Comparison of ENCODE assay signal across 11 cellular contexts in the genomic region with DNA sequence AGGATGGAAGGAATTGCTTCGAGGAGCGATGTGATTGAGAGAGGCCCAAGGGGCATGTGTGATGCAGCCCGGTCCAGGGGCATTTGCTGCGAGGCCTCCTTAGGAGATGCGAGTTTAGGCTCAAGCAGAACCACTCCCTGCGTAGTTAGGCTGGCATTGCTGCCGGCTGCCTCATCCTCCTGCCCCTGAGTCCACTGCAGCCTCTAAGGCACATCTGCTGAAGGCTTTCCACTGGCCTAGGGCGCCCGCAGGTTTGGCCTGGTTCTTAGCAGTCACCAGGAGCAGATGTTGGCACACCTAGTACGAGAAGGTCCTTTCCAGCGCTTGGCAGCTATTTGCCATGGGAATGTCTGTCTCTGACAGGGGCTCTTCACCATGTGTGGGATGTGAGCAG. TPM values are rescaled to one million over a fixed set of nuclear protein-coding genes. Genes with fewer than 3 reads are reported as not detected.
DNase-seq lines count a peak whose midpoint lies in the region; ATAC-seq and TF ChIP-seq lines count a peak whose summit lies in the region.
"Had no signal": no experiment of that assay in that cellular context is flagged by ENCODE, and none has a peak within 500 bp of the region (broad histone marks: within the 10 kb centered on the region; RNA-seq: fewer than 3 reads in every experiment).

No MANE protein-coding gene starts in this region.

- peak overlapping the region; percentile 22 for H3K23ac ChIP-seq in neuronal stem cell (ENCODE audit: low read depth, low read length, poor library complexity)

- H3K27me3 ChIP-seq in CD4-positive, alpha-beta T cell (ENCODE audit: control insufficient read depth, insufficient read depth, low read length), result no peaks in the 10 kb centered on the region
- H3K27me3 ChIP-seq in HL-60 (ENCODE audit: insufficient read depth, poor library complexity, severe bottlenecking) (no peaks in the 10 kb centered on the region), neuronal stem cell (ENCODE audit: control insufficient read depth in 3 of 3, insufficient read depth in 3 of 3, low read depth in 1 of 3, low read length in 3 of 3) (peaks cover 0 to 11% (median 0%) of the 10 kb centered on the region in 3 experiments)

- H3K36me3 Mint-ChIP-seq in CD4-positive, alpha-beta T cell (ENCODE audit: low read depth), result peaks cover 62% of the 10 kb centered on the region
- H3K36me3 Mint-ChIP-seq in activated naive CD8-positive, alpha-beta T cell treated with anti-CD3 and anti-CD28 coated beads for 36 hours, result peaks cover 66% of the 10 kb centered on the region

- H2AFZ ChIP-seq in neuronal stem cell (ENCODE audit: low read length), result no peak overlapping the region

- peak overlapping the region; percentile 26 for H2BK12ac ChIP-seq in neuronal stem cell (ENCODE audit: low read length)

- H4K8ac ChIP-seq in neuronal stem cell (ENCODE audit: low read depth, low read length), result no peak overlapping the region

- no peaks in the 10 kb centered on the region for H3K9me3 Mint-ChIP-seq in CD4-positive, alpha-beta T cell
- H3K9me3 Mint-ChIP-seq in activated naive CD8-positive, alpha-beta T cell treated with anti-CD3 and anti-CD28 coated beads for 36 hours, result no peaks in the 10 kb centered on the region

- no peak overlapping the region for H3K4me2 ChIP-seq in neuronal stem cell (ENCODE audit: insufficient read depth, low read length, poor library complexity, severe bottlenecking)

- H3K27ac ChIP-seq in CD4-positive, alpha-beta T cell (ENCODE audit: low read depth, low read length), result peak overlapping the region; percentile 71
- H3K27ac ChIP-seq in HL-60 (replicated peaks), result peak overlapping the region; percentile 84
- H3K27ac ChIP-seq in neuronal stem cell (replicated peaks; ENCODE audit: low read length), result no peak overlapping the region

- no peak overlapping the region for H3K9ac ChIP-seq in neuronal stem cell (ENCODE audit: low read depth, low read length, poor library complexity)

- DNase-seq in CD4-positive, alpha-beta T cell, result no peak
- DNase-seq in HL-60 (ENCODE audit: low read depth in 1 of 2, low spot score in 1 of 2) (no peak), neuronal stem cell (ENCODE audit: low spot score) (no peak), NCI-H226 (no peak), T1000 (lab: John Stamatoyannopoulos, UW) (no peak)
- DNase-seq in activated naive CD8-positive, alpha-beta T cell treated with anti-CD3 and anti-CD28 coated beads for 36 hours, result no peak
- DNase-seq in activated CD4-positive, CD25-positive, alpha-beta regulatory T cell (lab: John Stamatoyannopoulos, UW), result no peak
- DNase-seq: activated gamma-delta T cell, mammary epithelial cell had no signal

- POLR2A ChIA-PET in CD4-positive, alpha-beta T cell (lab: Charles Lee), result interaction anchor here (0.6 to 9.9 kb wide), 3 partner anchors 10 to 187 kb away, joined by 3 to 190 read pairs (median 4); a partner anchor contains a TSS

- no peaks in the 10 kb centered on the region for H3K27me3 Mint-ChIP-seq in CD4-positive, alpha-beta T cell
- no peaks in the 10 kb centered on the region for H3K27me3 Mint-ChIP-seq in activated naive CD8-positive, alpha-beta T cell treated with anti-CD3 and anti-CD28 coated beads for 36 hours

- H3K14ac ChIP-seq in neuronal stem cell (ENCODE audit: low read length), result no peak overlapping the region

- TF ChIP-seq CTCF in CD4-positive, alpha-beta T cell (IDR thresholded peaks at IDR 0.05), result no peak
- TF ChIP-seq CTCF in HL-60 (IDR thresholded peaks at IDR 0.05; ENCODE audit: insufficient read depth, low read length), result no peak

- H2BK15ac ChIP-seq in neuronal stem cell (ENCODE audit: low read length), result no peak overlapping the region

- H3K36me3 ChIP-seq in neuronal stem cell (replicated peaks in 1 of 2; ENCODE audit: control insufficient read depth in 2 of 2, insufficient read depth in 2 of 2, low read length in 2 of 2), result no peaks in the 10 kb centered on the region

- H4K91ac ChIP-seq in neuronal stem cell (ENCODE audit: low read depth, low read length, poor library complexity), result no peak overlapping the region

- H3K9me3 ChIP-seq in CD4-positive, alpha-beta T cell (ENCODE audit: control insufficient read depth, low read length), result no peaks in the 10 kb centered on the region
- no peaks in the 10 kb centered on the region for H3K9me3 ChIP-seq in neuronal stem cell (replicated peaks in 1 of 2; ENCODE audit: control insufficient read depth in 2 of 2, insufficient read depth in 1 of 2, low read depth in 1 of 2, low read length in 2 of 2)

- peaks cover 0 to 17% of the 10 kb centered on the region in 2 donors for H3K4me1 ChIP-seq in neuronal stem cell (ENCODE audit: control insufficient read depth in 2 of 2, insufficient read depth in 1 of 2, low read depth in 1 of 2, low read length in 2 of 2)

- no peak overlapping the region for H2BK120ac ChIP-seq in neuronal stem cell (ENCODE audit: low read depth, low read length)

- peak overlapping the region; percentile 76 for H3K4me3 Mint-ChIP-seq in CD4-positive, alpha-beta T cell
- peak overlapping the region; percentile 47 for H3K4me3 Mint-ChIP-seq in activated naive CD8-positive, alpha-beta T cell treated with anti-CD3 and anti-CD28 coated beads for 36 hours

- peak overlapping the region; percentile 81 for H2AK5ac ChIP-seq in neuronal stem cell (ENCODE audit: low read depth, low read length)

- H3K79me1 ChIP-seq in neuronal stem cell (ENCODE audit: low read depth, low read length), result no peaks in the 10 kb centered on the region

- H3K4ac ChIP-seq in neuronal stem cell (ENCODE audit: low read length), result no peak overlapping the region

- ATAC-seq in CD4-positive, alpha-beta T cell (ENCODE audit: poor library complexity), result no peak
- ATAC-seq in GM18873 (IDR thresholded peaks at IDR 0.05; ENCODE audit: low FRiP score, unreplicated experiment), result no peak

- intact Hi-C loops in CD4-positive, alpha-beta T cell (cut with DNase I, micrococcal nuclease), result loop anchor here (5.0 kb wide), 3 partner anchors 166 to 186 kb away; a partner anchor contains a TSS

- H3K27ac Mint-ChIP-seq in CD4-positive, alpha-beta T cell, result peak overlapping the region; percentile 85
- H3K27ac Mint-ChIP-seq in activated naive CD8-positive, alpha-beta T cell treated with anti-CD3 and anti-CD28 coated beads for 36 hours, result peak overlapping the region; percentile 87

- no peak overlapping the region for H2BK5ac ChIP-seq in neuronal stem cell (ENCODE audit: low read length)

- H3K4me3 ChIP-seq in HL-60 (replicated peaks; ENCODE audit: insufficient read depth, low read length) (no peak overlapping the region), neuronal stem cell (ENCODE audit: low read length in 2 of 2) (no peak overlapping the region)

- WGBS in neuronal stem cell (ENCODE audit: extremely low coverage in 2 of 2, insufficient read length in 2 of 2, insufficient replicate concordance in 1 of 2), 2 donors, result no CpG with 5 or more reads among the region's 11 CpGs

- peaks cover 79% of the 10 kb centered on the region for H3K4me1 Mint-ChIP-seq in CD4-positive, alpha-beta T cell (ENCODE audit: low read depth)
- H3K4me1 Mint-ChIP-seq in activated naive CD8-positive, alpha-beta T cell treated with anti-CD3 and anti-CD28 coated beads for 36 hours, result peaks cover 76% of the 10 kb centered on the region

- H3K18ac ChIP-seq in neuronal stem cell (ENCODE audit: low read length), result peak overlapping the region; percentile 46

- CTCF ChIA-PET in CD4-positive, alpha-beta T cell (lab: Charles Lee), result interaction anchor here (6.4 kb wide), 1 partner anchor 20 kb away, joined by 37 read pairs; a partner anchor contains a TSS

RNA-seq across cellular contexts. Expression of a gene that starts 20.7 kb away (rescaled TPM):
- total RNA-seq in CD4-positive, alpha-beta T cell, result 100 to 1,000 TPM; 141 to 154 TPM
- 10 to 100 TPM; 38.7 to 41.8 TPM for total RNA-seq in activated naive CD8-positive, alpha-beta T cell treated with anti-CD3 and anti-CD28 coated beads for 36 hours
- 4.5 TPM for polyA plus RNA-seq in neuronal stem cell (2013, experiment 1 of 2)
- 4.4 TPM for polyA plus RNA-seq in neuronal stem cell (2013, experiment 2 of 2)

RNA-seq across cellular contexts. Expression of a gene that starts 48.4 kb away (rescaled TPM):
- total RNA-seq in CD4-positive, alpha-beta T cell, result not detected
- total RNA-seq in activated naive CD8-positive, alpha-beta T cell treated with anti-CD3 and anti-CD28 coated beads for 36 hours, result not detected
- not detected for polyA plus RNA-seq in neuronal stem cell (2013, experiment 1 of 2)
- polyA plus RNA-seq in neuronal stem cell (2013, experiment 2 of 2), result not detected
- total RNA-seq: cerebellum, mammary epithelial cell had no signal
- polyA plus RNA-seq: mammary epithelial cell had no signal
